In the genomic region with DNA sequence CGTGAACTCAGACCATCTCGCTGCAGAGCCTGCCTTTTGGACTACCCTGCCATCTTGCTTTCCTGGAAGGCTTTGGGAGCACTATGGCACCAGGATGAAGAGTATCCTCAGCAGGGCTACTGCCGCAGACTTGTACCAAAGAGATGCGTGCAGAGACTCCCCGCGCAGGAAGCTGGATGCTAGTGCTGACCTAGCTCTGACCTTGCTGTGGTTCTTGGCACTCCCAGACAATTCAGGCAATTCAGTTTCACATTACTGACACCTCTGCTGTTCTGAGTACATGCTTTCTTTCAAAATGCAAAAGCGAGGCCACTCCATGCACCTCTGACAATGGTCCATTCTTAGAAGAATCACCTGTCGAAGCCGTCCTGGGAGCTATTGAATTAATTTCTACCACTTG, we compare ENCODE assay signal across 21 cellular contexts.
"Had no signal": no experiment of that assay in that cellular context is flagged by ENCODE, and none has a peak within 500 bp of the region (broad histone marks: within the 10 kb centered on the region; RNA-seq: fewer than 3 reads in every experiment).

No MANE protein-coding gene starts in this region.

- H3K27me3 ChIP-seq: tibial nerve had no signal

- H3K27ac Mint-ChIP-seq: activated B cell treated with CpG ODN at 0.5 μM for 24 hours; activated CD4-positive, alpha-beta T cell treated with anti-CD3 and anti-CD28 coated beads for 36 hours; activated naive CD8-positive, alpha-beta T cell treated with anti-CD3 and anti-CD28 coated beads for 36 hours; activated T-helper 2 cell treated with anti-CD3 and anti-CD28 coated beads, Interferon-gamma antibody, Interleukin-2, Interleukin-4, amounts not matched to agents 10 μg/mL and 5 μg/mL and 100 μg/mL, durations not matched to agents 14 hours and 24 hours and 36 hours; natural killer cell; progenitor cell of endocrine pancreas; stimulated activated naive CD8-positive, alpha-beta T cell treated with anti-CD3 and anti-CD28 coated beads, Interleukin-15, Interleukin-2, amounts not matched to agents 100 ng/mL and 50 ng/mL, for 24 hours had no signal

- H3K4me1 Mint-ChIP-seq: activated B cell treated with CpG ODN at 0.5 μM for 24 hours; activated CD4-positive, alpha-beta T cell treated with anti-CD3 and anti-CD28 coated beads for 36 hours; activated naive CD8-positive, alpha-beta T cell treated with anti-CD3 and anti-CD28 coated beads for 36 hours; natural killer cell had no signal

- H3K36me3 ChIP-seq: spleen, tibial nerve had no signal

- H3K4me3 ChIP-seq: spleen, tibial nerve had no signal

- H3K36me3 Mint-ChIP-seq: activated naive CD8-positive, alpha-beta T cell treated with anti-CD3 and anti-CD28 coated beads for 36 hours; natural killer cell had no signal

- H3K4me3 Mint-ChIP-seq: activated B cell treated with CpG ODN at 0.5 μM for 24 hours; activated CD4-positive, alpha-beta T cell treated with anti-CD3 and anti-CD28 coated beads for 36 hours; activated naive CD8-positive, alpha-beta T cell treated with anti-CD3 and anti-CD28 coated beads for 36 hours; activated T-cell treated with anti-CD3 and anti-CD28 coated beads, Interleukin-2, amount 50 U/mL, for 4 hours; natural killer cell; stimulated activated naive CD8-positive, alpha-beta T cell treated with anti-CD3 and anti-CD28 coated beads, Interleukin-15, Interleukin-2, amounts not matched to agents 100 ng/mL and 50 ng/mL, for 24 hours had no signal

- H3K9me3 Mint-ChIP-seq: activated B cell treated with CpG ODN at 0.5 μM for 24 hours; activated naive CD8-positive, alpha-beta T cell treated with anti-CD3 and anti-CD28 coated beads for 36 hours; activated T-cell treated with anti-CD3 and anti-CD28 coated beads, Interleukin-2, amount 50 U/mL, for 4 hours; activated T-helper 2 cell treated with anti-CD3 and anti-CD28 coated beads, Interferon-gamma antibody, Interleukin-2, Interleukin-4, amounts not matched to agents 10 μg/mL and 5 μg/mL and 100 μg/mL, durations not matched to agents 14 hours and 24 hours and 36 hours; natural killer cell; stimulated activated naive CD8-positive, alpha-beta T cell treated with anti-CD3 and anti-CD28 coated beads, Interleukin-15, Interleukin-2, amounts not matched to agents 100 ng/mL and 50 ng/mL, for 24 hours had no signal

- ATAC-seq: activated CD4-positive, alpha-beta T cell treated with anti-CD3 and anti-CD28 coated beads for 36 hours; activated T-cell treated with anti-CD3 and anti-CD28 coated beads, Interleukin-2, amount 50 U/mL, for 4 hours; left lobe of liver; natural killer cell had no signal

- DNase-seq: activated B cell treated with CpG ODN at 0.5 μM for 24 hours; activated CD4-positive, alpha-beta T cell treated with anti-CD3 and anti-CD28 coated beads for 36 hours; activated CD4-positive, alpha-beta T cell treated with anti-CD3 and anti-CD28 coated beads, Interleukin-2, amount 50 U/mL, for 48 hours; activated CD8-positive, alpha-beta memory T cell treated with anti-CD3 and anti-CD28 coated beads, Interleukin-2, amount 50 U/mL, for 48 hours; activated naive CD4-positive, alpha-beta T cell; activated naive CD8-positive, alpha-beta T cell treated with anti-CD3 and anti-CD28 coated beads for 36 hours; activated T-cell treated with anti-CD3 and anti-CD28 coated beads, Interleukin-2, amount 50 U/mL, for 4 hours; cerebellar nuclear complex; kidney; midbrain; natural killer cell; retina; spleen; stimulated activated CD4-positive, alpha-beta T cell treated with anti-CD3 and anti-CD28 coated beads, Interleukin-4, amount 100 ng/mL, for 1 hour; T1000 had no signal

- H3K27ac ChIP-seq: epithelial cell of prostate, spleen, tibial nerve had no signal

- H3K9me3 ChIP-seq: spleen, tibial nerve had no signal

- H3K4me1 ChIP-seq: spleen, tibial nerve had no signal
